ENCODE assay signal across 15 cellular contexts in genomic region chr9:138016406-138017187, GRCh38.
DNase-seq lines count a peak whose midpoint lies in the region; ATAC-seq and TF ChIP-seq lines count a peak whose summit lies in the region.
"Had no signal": no experiment of that assay in that cellular context is flagged by ENCODE, and none has a peak within 500 bp of the region (broad histone marks: within the 10 kb centered on the region; RNA-seq: fewer than 3 reads in every experiment).

No MANE protein-coding gene starts in this region.

- H3K4me3 ChIP-seq in BLaER1 treated with 17β-estradiol and CSF1 and Interleukin-3, amounts not matched to agents 10 nM and 100 nM = no peak overlapping the region
- H3K4me3 ChIP-seq in lower lobe of right lung (no peak overlapping the region), spleen (no peak overlapping the region), PC-3 (ENCODE audit: low read length) (no peak overlapping the region)

- H3K79me2 ChIP-seq in PC-3 (ENCODE audit: low read length) = no peaks in the 10 kb centered on the region

- DNase-seq in D341Med (ENCODE audit: low spot score) (peak; percentile 18), lower lobe of right lung (peak; percentile 32), spleen (peak; percentile 24), PC-3 (no peak)
- no peak for DNase-seq in activated T-cell treated with anti-CD3 and anti-CD28 coated beads, Interleukin-2, amount 50 U/mL, for 1 hour
- DNase-seq: ACHN; BE2C; Calu3; CD8-positive, alpha-beta T cell; DMS 273 treated with DMSO at 0.1 percent for 48 hours; GOT3; H9; KG1 had no signal

- peak overlapping the region in 7 of 11 experiments; percentile 57 to 84 (median 75); a peak in 14 of 22 replicates for H3K4me2 ChIP-seq in BLaER1 treated with 17β-estradiol and CSF1 and Interleukin-3, amounts not matched to agents 10 nM and 100 nM
- H3K4me2 ChIP-seq in PC-3 (ENCODE audit: low read length) = no peak overlapping the region

- H3K27ac ChIP-seq in BLaER1 treated with 17β-estradiol and CSF1 and Interleukin-3, amounts not matched to agents 10 nM and 100 nM = no peak overlapping the region
- H3K27ac ChIP-seq in lower lobe of right lung = no peak overlapping the region
- H3K27ac ChIP-seq in spleen = no peak overlapping the region
- H3K27ac ChIP-seq in PC-3 (ENCODE audit: low read length) = no peak overlapping the region

- H3K27me3 ChIP-seq in BLaER1 treated with 17β-estradiol and CSF1 and Interleukin-3, amounts not matched to agents 10 nM and 100 nM = peaks cover 9 to 16% (median 13%) of the 10 kb centered on the region in 11 experiments
- peaks cover 12% of the 10 kb centered on the region for H3K27me3 ChIP-seq in lower lobe of right lung (ENCODE audit: low read depth)
- H3K27me3 ChIP-seq in spleen (replicated peaks in 1 of 7) = peaks cover 0 to 11% (median 0%) of the 10 kb centered on the region in 7 donors
- no peaks in the 10 kb centered on the region for H3K27me3 ChIP-seq in PC-3 (ENCODE audit: low read length)
- H3K27me3 ChIP-seq: BE2C had no signal

- no peak overlapping the region for H2AFZ ChIP-seq in PC-3 (ENCODE audit: low read length)

- POLR2A ChIA-PET in PC-3 (lab: Charles Lee; ENCODE audit: unreplicated experiment) = no interaction called here

- CTCF ChIA-PET in PC-3 (lab: Charles Lee) = no interaction called here

- no peaks in the 10 kb centered on the region for H3F3A ChIP-seq in PC-3 (ENCODE audit: low read length, unreplicated experiment)

- peaks cover 0 to 34% (median 6%) of the 10 kb centered on the region in 11 experiments; a peak in 8 of 22 replicates for H4K20me1 ChIP-seq in BLaER1 treated with 17β-estradiol and CSF1 and Interleukin-3, amounts not matched to agents 10 nM and 100 nM
- H4K20me1 ChIP-seq in PC-3 (ENCODE audit: low read length) = no peaks in the 10 kb centered on the region

- no peak for TF ChIP-seq CTCF in lower lobe of right lung (IDR thresholded peaks at IDR 0.05)
- TF ChIP-seq CTCF in spleen (IDR thresholded peaks at IDR 0.05 in 8 of 11, conservative IDR thresholded peaks at IDR 0.05 in 3 of 11) = no peak
- no peak for TF ChIP-seq CTCF in PC-3 (conservative IDR thresholded peaks at IDR 0.05; ENCODE audit: low read depth, low read length)

- H3K9me3 ChIP-seq in BLaER1 treated with 17β-estradiol and CSF1 and Interleukin-3, amounts not matched to agents 10 nM and 100 nM (replicated peaks in 1 of 11) = no peaks in the 10 kb centered on the region
- H3K9me3 ChIP-seq in lower lobe of right lung (no peaks in the 10 kb centered on the region), spleen (no peaks in the 10 kb centered on the region), PC-3 (ENCODE audit: low read length) (no peaks in the 10 kb centered on the region)
- H3K9me3 ChIP-seq: BE2C had no signal

- H3K9me2 ChIP-seq in PC-3 (replicated peaks; ENCODE audit: low read length) = no peaks in the 10 kb centered on the region

- intact Hi-C loops in lower lobe of right lung (cut with DNase I) (no loop called here), spleen (cut with DNase I; ENCODE audit: low total_unique reads) (no loop called here), PC-3 (cut with micrococcal nuclease) (no loop called here)

- no peak overlapping the region for H3K9ac ChIP-seq in BLaER1 treated with 17β-estradiol and CSF1 and Interleukin-3, amounts not matched to agents 10 nM and 100 nM
- H3K9ac ChIP-seq in PC-3 (ENCODE audit: low read length) = no peak overlapping the region

- TF ChIP-seq POLR2A in spleen (IDR thresholded peaks at IDR 0.05) = no peak

- no TSS peak for BruUV-seq in PC-3 (replicated peaks; lab: Mats Ljungman, UMichigan)

- no peaks in the 10 kb centered on the region for H3K36me3 ChIP-seq in BLaER1 treated with 17β-estradiol and CSF1 and Interleukin-3, amounts not matched to agents 10 nM and 100 nM
- H3K36me3 ChIP-seq in lower lobe of right lung (no peaks in the 10 kb centered on the region), spleen (no peaks in the 10 kb centered on the region), PC-3 (ENCODE audit: low read depth, low read length) (no peaks in the 10 kb centered on the region)
- H3K36me3 ChIP-seq: BE2C had no signal

- H3K4me1 ChIP-seq in BLaER1 treated with 17β-estradiol and CSF1 and Interleukin-3, amounts not matched to agents 10 nM and 100 nM = peaks cover 7 to 54% (median 42%) of the 10 kb centered on the region in 10 experiments; a peak in 18 of 20 replicates
- no peaks in the 10 kb centered on the region for H3K4me1 ChIP-seq in lower lobe of right lung
- no peaks in the 10 kb centered on the region for H3K4me1 ChIP-seq in spleen
- H3K4me1 ChIP-seq in PC-3 (ENCODE audit: insufficient read depth, low read length) = no peaks in the 10 kb centered on the region
- H3K4me1 ChIP-seq: BE2C had no signal

- WGBS in spleen, 5 donors = 85 to 88% (median 86%) methylated on average over 21 to 33 of the region's 33 CpGs

- ATAC-seq in lower lobe of right lung (no peak), PC-3 (no peak), HG03442 (IDR thresholded peaks at IDR 0.05; ENCODE audit: unreplicated experiment) (no peak)
- ATAC-seq: CD8-positive, alpha-beta T cell had no signal

Comparison
In these comparisons a context has a peak if more than half of its experiments do, and no peak if none do; other contexts are left out.
1. DNase-seq: peak in D341Med (single experiment), lower lobe of right lung (single experiment) and spleen (single experiment); none in PC-3 (single experiment) and activated T-cell treated with anti-CD3 and anti-CD28 coated beads, Interleukin-2, amount 50 U/mL, for 1 hour (single experiment).